ENCODE assay signal across 25 cellular contexts in the genomic region with DNA sequence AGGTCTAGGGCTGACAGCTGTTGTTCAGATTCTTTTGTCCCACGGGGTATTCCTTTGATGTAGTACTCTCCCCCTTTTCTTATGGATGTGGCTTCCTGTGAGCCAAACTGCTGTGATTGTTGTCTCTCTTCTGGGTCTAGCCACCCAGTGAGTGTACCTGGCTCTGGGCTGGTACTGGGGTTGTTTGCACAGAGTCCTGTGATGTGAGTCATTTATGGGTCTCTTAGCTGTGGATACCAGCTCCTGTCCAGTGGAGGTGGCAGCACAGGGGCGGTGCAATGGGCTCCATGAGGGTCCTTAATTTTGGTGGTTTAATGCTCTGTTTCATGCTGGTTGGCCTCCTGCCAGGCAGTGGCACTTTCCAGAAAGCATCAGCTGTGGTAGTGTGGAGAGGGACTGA.
DNase-seq lines count a peak whose midpoint lies in the region; ATAC-seq, FAIRE-seq and TF ChIP-seq lines count a peak whose summit lies in the region.
"Had no signal": no experiment of that assay in that cellular context is flagged by ENCODE, and none has a peak within 500 bp of the region (broad histone marks: within the 10 kb centered on the region; RNA-seq: fewer than 3 reads in every experiment).

No MANE protein-coding gene starts in this region.

- 80% methylated on average over 2 of the region's 2 CpGs; no CpG with 5 or more reads in 1 of the 2 experiments for WGBS in H1 (ENCODE audit: extremely low coverage in 1 of 2, insufficient coverage in 1 of 2, insufficient read length in 1 of 2, insufficient replicate concordance in 2 of 2, low coverage in 1 of 2, low lambda C conversion rate in 2 of 2, missing lambda C conversion rate in 1 of 2), 2 experiments
- 36 to 42% (median 41%) methylated on average over 2 of the region's 2 CpGs for WGBS in psoas muscle, 3 donors

- H3K4me3 ChIP-seq in H1 (ENCODE audit: extremely low read depth in 1 of 4, insufficient read depth in 2 of 4, low read depth in 3 of 4, low read length in 4 of 4) (no peak overlapping the region), mucosa of descending colon (no peak overlapping the region), psoas muscle (no peak overlapping the region)
- H3K4me3 ChIP-seq: BLaER1, SK-N-MC had no signal

- intact Hi-C loops in mucosa of descending colon (cut with DNase I, micrococcal nuclease) (no loop called here), psoas muscle (cut with DNase I) (no loop called here)

- H3K79me2 ChIP-seq in H1 (ENCODE audit: control insufficient read depth in 1 of 2, insufficient read depth in 2 of 2, low read length in 2 of 2): no peaks in the 10 kb centered on the region

- no peak overlapping the region for H3K27ac ChIP-seq in H1 (ENCODE audit: low read depth, low read length)
- H3K27ac ChIP-seq in psoas muscle: no peak overlapping the region
- H3K27ac ChIP-seq: BLaER1, SK-N-MC had no signal

- TF ChIP-seq CTCF in H1 (IDR thresholded peaks at IDR 0.05; ENCODE audit: control extremely low read depth in 1 of 3, insufficient read depth in 1 of 3, low read depth in 1 of 3, low read length in 3 of 3) (no peak), mucosa of descending colon (IDR thresholded peaks at IDR 0.05) (no peak), psoas muscle (IDR thresholded peaks at IDR 0.05) (no peak)

- CTCF ChIA-PET in H1 (lab: Charles Lee; ENCODE audit: partially characterized antibody): interaction anchor here (0.8 to 1.9 kb wide), 4 partner anchors 10 to 572 kb away, joined by 3 to 4 read pairs (median 4); no protein-coding TSS in a partner anchor

- peaks cover 0 to 6% (median 3%) of the 10 kb centered on the region in 4 experiments; a peak in 4 of 7 replicates for H3K4me1 ChIP-seq in H1 (replicated peaks in 1 of 4; ENCODE audit: control insufficient read depth in 3 of 4, insufficient read depth in 4 of 4, low read length in 3 of 4)
- H3K4me1 ChIP-seq in mucosa of descending colon (ENCODE audit: low read depth): no peaks in the 10 kb centered on the region
- no peaks in the 10 kb centered on the region for H3K4me1 ChIP-seq in psoas muscle
- H3K4me1 ChIP-seq: BLaER1 had no signal

- H3K9me3 ChIP-seq in H1 (ENCODE audit: insufficient read depth in 2 of 2, low read depth in 1 of 2, low read length in 1 of 2): no peaks in the 10 kb centered on the region
- H3K9me3 ChIP-seq in mucosa of descending colon: no peaks in the 10 kb centered on the region
- H3K9me3 ChIP-seq in psoas muscle: no peaks in the 10 kb centered on the region
- H3K9me3 ChIP-seq: BLaER1 had no signal

- ATAC-seq in mucosa of descending colon (no peak), psoas muscle (no peak)

- no peak for TF ChIP-seq RAD21 in H1 (IDR thresholded peaks at IDR 0.05 in 1 of 2, conservative IDR thresholded peaks at IDR 0.05 in 1 of 2; ENCODE audit: low read depth in 2 of 2, low read length in 2 of 2)

- no peak overlapping the region; the same call in 1 of the 2 replicates for H2BK5ac ChIP-seq in H1 (ENCODE audit: low read depth, low read length)

- no peak overlapping the region for H4K5ac ChIP-seq in H1 (ENCODE audit: insufficient read length, low read depth, low read length)

- H4K91ac ChIP-seq in H1 (replicated peaks; ENCODE audit: insufficient read length, low read length): no peak overlapping the region

- H2BK20ac ChIP-seq in H1 (ENCODE audit: low read length): no peak overlapping the region

- H2AFZ ChIP-seq in H1 (ENCODE audit: low read length): no peak overlapping the region

- TF ChIP-seq POLR2A in H1 (IDR thresholded peaks at IDR 0.05; ENCODE audit: control extremely low read depth in 1 of 2, low read depth in 2 of 2, low read length in 2 of 2): no peak

- peak; percentile 48 for FAIRE-seq in H1 (lab: Jason Lieb, UNC)
- FAIRE-seq: A204.1, GM12891, GM19239, H54, HTR-8/SVneo, RCC 7860 had no signal

- no peak overlapping the region for H3K18ac ChIP-seq in H1 (ENCODE audit: extremely low read depth, low read length)

- no peak overlapping the region for H3K56ac ChIP-seq in H1 (replicated peaks; ENCODE audit: insufficient read length, low read depth, low read length)

- H3K36me3 ChIP-seq in H1 (ENCODE audit: control insufficient read depth in 2 of 4, insufficient read depth in 4 of 4, low read length in 3 of 4): no peaks in the 10 kb centered on the region
- no peaks in the 10 kb centered on the region for H3K36me3 ChIP-seq in mucosa of descending colon (ENCODE audit: low read depth)
- no peaks in the 10 kb centered on the region for H3K36me3 ChIP-seq in psoas muscle (ENCODE audit: insufficient read depth in 1 of 2, low read depth in 1 of 2)
- H3K36me3 ChIP-seq: BLaER1 had no signal

- no peak overlapping the region for H2BK120ac ChIP-seq in H1 (replicated peaks; ENCODE audit: low read depth, low read length)

- H3K4me2 ChIP-seq in H1 (ENCODE audit: insufficient read depth in 1 of 2, low read depth in 2 of 2, low read length in 2 of 2): peak overlapping the region in 1 of 2 experiments; percentile 31; a peak in 1 of 4 replicates
- H3K4me2 ChIP-seq: BLaER1 had no signal

- POLR2A ChIA-PET in H1 (lab: Charles Lee; ENCODE audit: partially characterized antibody): no interaction called here

- no peaks in the 10 kb centered on the region; the same call in 1 of the 2 replicates for H3K23me2 ChIP-seq in H1 (ENCODE audit: low read depth, low read length)

- H3K79me1 ChIP-seq in H1 (ENCODE audit: low read depth, low read length): no peaks in the 10 kb centered on the region; the same call in 1 of the 2 replicates

- H3K14ac ChIP-seq in H1 (ENCODE audit: insufficient read length): no peak overlapping the region

- no peaks in the 10 kb centered on the region for H4K20me1 ChIP-seq in H1 (replicated peaks in 1 of 2; ENCODE audit: control insufficient read depth in 1 of 2, insufficient read depth in 2 of 2, low read length in 2 of 2)
- H4K20me1 ChIP-seq: BLaER1 had no signal

- H2BK15ac ChIP-seq in H1 (ENCODE audit: low read length): no peak overlapping the region

- H3K27me3 ChIP-seq in H1 (replicated peaks in 1 of 4; ENCODE audit: control insufficient read depth in 3 of 4, extremely low read depth in 1 of 4, insufficient read depth in 3 of 4, low read length in 3 of 4) (no peaks in the 10 kb centered on the region), psoas muscle (ENCODE audit: insufficient read depth in 3 of 3, low read length in 2 of 3) (no peaks in the 10 kb centered on the region)
- H3K27me3 ChIP-seq: BLaER1 had no signal

- no peak overlapping the region for H4K8ac ChIP-seq in H1 (ENCODE audit: extremely low read depth, insufficient read depth, low read length)

- no peak overlapping the region for H3K23ac ChIP-seq in H1 (ENCODE audit: insufficient read length)

- peak overlapping the region; percentile 80; the same call in 1 of the 2 replicates for H2BK12ac ChIP-seq in H1 (ENCODE audit: low read depth, low read length)

- no peak for TF ChIP-seq EP300 in H1 (IDR thresholded peaks at IDR 0.05; ENCODE audit: borderline replicate concordance in 1 of 2, low read depth in 2 of 2, low read length in 2 of 2)

- no peak overlapping the region for H2AK5ac ChIP-seq in H1 (ENCODE audit: low read depth, low read length)

- no peak overlapping the region for H3K4ac ChIP-seq in H1 (replicated peaks; ENCODE audit: insufficient read length, low read depth, low read length)

- DNase-seq in ELF-1 (ENCODE audit: low read depth, low spot score): peak; percentile 33
- peak; percentile 34 for DNase-seq in LoVo (ENCODE audit: low spot score)
- no peak for DNase-seq in H1 (ENCODE audit: low read depth in 1 of 2, low spot score in 2 of 2)
- peak; percentile 58 for DNase-seq in islet precursor cell
- DNase-seq in NCI-H748 treated with DMSO at 0.1 percent for 48 hours (lab: John Stamatoyannopoulos, UW): no peak
- DNase-seq in mucosa of descending colon: no peak
- DNase-seq in psoas muscle: no peak
- DNase-seq: CD4-positive, CD25-positive, alpha-beta regulatory T cell; DMS79; EL; GF-D8; KBM-7; MM.1S; NCI-H2029; NCI-H446; NCI-H524 treated with DMSO at 0.1 percent for 48 hours; SIG-M5 had no signal

- no peak overlapping the region for H3K9ac ChIP-seq in H1 (replicated peaks in 1 of 4; ENCODE audit: extremely low read depth in 1 of 4, low read depth in 3 of 4, low read length in 3 of 4)
- H3K9ac ChIP-seq: BLaER1 had no signal

TF ChIP-seq in H1, 55 proteins besides CTCF, POLR2A, EP300 and RAD21:
- TF ChIP-seq RNF2 (IDR thresholded peaks at IDR 0.05; ENCODE audit: borderline replicate concordance, low read depth, low read length, missing control alignments, poor library complexity, severe bottlenecking) (no peak), JUND (IDR thresholded peaks at IDR 0.05; ENCODE audit: low read length) (no peak), NANOG (IDR thresholded peaks at IDR 0.05; ENCODE audit: insufficient read depth, low read depth, low read length, poor library complexity, severe bottlenecking) (no peak), RFX5 (IDR thresholded peaks at IDR 0.05; ENCODE audit: borderline replicate concordance, low read depth, low read length) (no peak), RBBP5 (IDR thresholded peaks at IDR 0.05; ENCODE audit: borderline replicate concordance, low read depth, low read length) (no peak), SP2 (IDR thresholded peaks at IDR 0.05; ENCODE audit: low read length) (no peak)
- TF ChIP-seq, protein P1, sequence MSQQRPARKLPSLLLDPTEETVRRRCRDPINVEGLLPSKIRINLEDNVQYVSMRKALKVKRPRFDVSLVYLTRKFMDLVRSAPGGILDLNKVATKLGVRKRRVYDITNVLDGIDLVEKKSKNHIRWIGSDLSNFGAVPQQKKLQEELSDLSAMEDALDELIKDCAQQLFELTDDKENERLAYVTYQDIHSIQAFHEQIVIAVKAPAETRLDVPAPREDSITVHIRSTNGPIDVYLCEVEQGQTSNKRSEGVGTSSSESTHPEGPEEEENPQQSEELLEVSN (IDR thresholded peaks at IDR 0.05): no peak
- TF ChIP-seq, protein P2, sequence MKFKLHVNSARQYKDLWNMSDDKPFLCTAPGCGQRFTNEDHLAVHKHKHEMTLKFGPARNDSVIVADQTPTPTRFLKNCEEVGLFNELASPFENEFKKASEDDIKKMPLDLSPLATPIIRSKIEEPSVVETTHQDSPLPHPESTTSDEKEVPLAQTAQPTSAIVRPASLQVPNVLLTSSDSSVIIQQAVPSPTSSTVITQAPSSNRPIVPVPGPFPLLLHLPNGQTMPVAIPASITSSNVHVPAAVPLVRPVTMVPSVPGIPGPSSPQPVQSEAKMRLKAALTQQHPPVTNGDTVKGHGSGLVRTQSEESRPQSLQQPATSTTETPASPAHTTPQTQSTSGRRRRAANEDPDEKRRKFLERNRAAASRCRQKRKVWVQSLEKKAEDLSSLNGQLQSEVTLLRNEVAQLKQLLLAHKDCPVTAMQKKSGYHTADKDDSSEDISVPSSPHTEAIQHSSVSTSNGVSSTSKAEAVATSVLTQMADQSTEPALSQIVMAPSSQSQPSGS (IDR thresholded peaks at IDR 0.05; ENCODE audit: low read length): no peak

Comparison
In these comparisons a context has a peak if more than half of its experiments do, and no peak if none do; other contexts are left out.
1. DNase-seq: peak in ELF-1 (single experiment), LoVo (single experiment) and islet precursor cell (single experiment); none in H1 (0 of 2), NCI-H748 treated with DMSO at 0.1 percent for 48 hours (single experiment), mucosa of descending colon (0 of 3) and psoas muscle (0 of 2).